In the genomic region with DNA sequence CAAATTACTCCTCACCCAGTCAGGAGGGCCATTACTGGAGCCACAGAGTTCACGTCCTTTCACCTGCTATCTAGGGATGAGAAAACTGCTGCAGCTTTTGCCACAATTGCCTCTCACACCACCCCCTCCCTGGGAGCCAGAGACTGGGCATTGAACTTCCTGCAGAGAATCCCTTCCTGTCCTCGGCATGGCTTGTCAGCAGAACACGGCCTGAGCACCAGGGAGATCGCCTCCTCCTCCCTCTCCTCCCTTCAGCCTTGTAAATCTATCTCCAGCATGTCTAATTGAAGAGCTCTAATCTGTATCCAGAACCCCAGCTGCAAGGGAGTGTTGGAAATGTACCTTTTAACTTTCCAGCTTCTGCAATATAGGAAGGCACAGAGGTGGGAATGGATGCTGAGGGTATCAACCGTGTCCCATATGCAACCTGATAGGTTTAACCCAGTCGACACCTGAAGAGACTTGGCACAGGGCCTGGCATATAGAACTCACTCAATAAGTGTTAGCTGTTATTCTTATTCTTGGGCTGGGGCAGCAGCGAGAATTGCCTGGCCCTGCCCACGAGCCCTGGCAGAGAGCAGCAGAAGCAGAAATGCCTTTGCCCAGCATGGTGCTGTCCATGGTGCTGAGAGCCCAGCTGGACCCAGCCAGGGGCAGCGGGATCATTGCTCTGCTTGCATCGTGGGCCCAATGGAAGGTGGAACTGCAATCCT, we compare ENCODE assay signal across 1 cellular context.
TF ChIP-seq lines count a peak whose summit lies in the region.

No MANE protein-coding gene starts in this region.

TF ChIP-seq in WTC11, 78 proteins besides CTCF, POLR2A, EP300 and RAD21 (continued from another document and continues in another):
- TF ChIP-seq, protein P1, sequence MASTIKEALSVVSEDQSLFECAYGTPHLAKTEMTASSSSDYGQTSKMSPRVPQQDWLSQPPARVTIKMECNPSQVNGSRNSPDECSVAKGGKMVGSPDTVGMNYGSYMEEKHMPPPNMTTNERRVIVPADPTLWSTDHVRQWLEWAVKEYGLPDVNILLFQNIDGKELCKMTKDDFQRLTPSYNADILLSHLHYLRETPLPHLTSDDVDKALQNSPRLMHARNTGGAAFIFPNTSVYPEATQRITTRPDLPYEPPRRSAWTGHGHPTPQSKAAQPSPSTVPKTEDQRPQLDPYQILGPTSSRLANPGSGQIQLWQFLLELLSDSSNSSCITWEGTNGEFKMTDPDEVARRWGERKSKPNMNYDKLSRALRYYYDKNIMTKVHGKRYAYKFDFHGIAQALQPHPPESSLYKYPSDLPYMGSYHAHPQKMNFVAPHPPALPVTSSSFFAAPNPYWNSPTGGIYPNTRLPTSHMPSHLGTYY (CRISPR knock-in tag; IDR thresholded peaks at IDR 0.05) = no peak
- TF ChIP-seq, protein P2, sequence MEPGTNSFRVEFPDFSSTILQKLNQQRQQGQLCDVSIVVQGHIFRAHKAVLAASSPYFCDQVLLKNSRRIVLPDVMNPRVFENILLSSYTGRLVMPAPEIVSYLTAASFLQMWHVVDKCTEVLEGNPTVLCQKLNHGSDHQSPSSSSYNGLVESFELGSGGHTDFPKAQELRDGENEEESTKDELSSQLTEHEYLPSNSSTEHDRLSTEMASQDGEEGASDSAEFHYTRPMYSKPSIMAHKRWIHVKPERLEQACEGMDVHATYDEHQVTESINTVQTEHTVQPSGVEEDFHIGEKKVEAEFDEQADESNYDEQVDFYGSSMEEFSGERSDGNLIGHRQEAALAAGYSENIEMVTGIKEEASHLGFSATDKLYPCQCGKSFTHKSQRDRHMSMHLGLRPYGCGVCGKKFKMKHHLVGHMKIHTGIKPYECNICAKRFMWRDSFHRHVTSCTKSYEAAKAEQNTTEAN (CRISPR knock-in tag; IDR thresholded peaks at IDR 0.05) = peak; percentile 93
- TF ChIP-seq SP1 (CRISPR knock-in tag; conservative IDR thresholded peaks at IDR 0.05) (no peak), NR2C2 (CRISPR knock-in tag; IDR thresholded peaks at IDR 0.05) (peak; percentile 69; the same call in 1 of the 2 replicates), KAT7 (CRISPR knock-in tag; IDR thresholded peaks at IDR 0.05; ENCODE audit: borderline replicate concordance) (no peak; the same call in 1 of the 2 replicates), MXD4 (CRISPR knock-in tag; IDR thresholded peaks at IDR 0.05; ENCODE audit: borderline replicate concordance) (no peak), TEAD4 (CRISPR knock-in tag; IDR thresholded peaks at IDR 0.05) (peak; percentile 95), JUN (CRISPR knock-in tag; IDR thresholded peaks at IDR 0.05) (peak; percentile 94), ZNF416 (CRISPR knock-in tag; IDR thresholded peaks at IDR 0.05) (no peak), NFE2L1 (CRISPR knock-in tag; IDR thresholded peaks at IDR 0.05) (peak; percentile 89), ZNF219 (CRISPR knock-in tag; IDR thresholded peaks at IDR 0.05; ENCODE audit: borderline replicate concordance) (peak; percentile 94; the same call in 1 of the 2 replicates), ZNF317 (CRISPR knock-in tag; IDR thresholded peaks at IDR 0.05; ENCODE audit: borderline replicate concordance, low read depth) (0 out of 2 replicates have a peak, but pooled peaks have one; percentile 32), ETV6 (CRISPR knock-in tag; IDR thresholded peaks at IDR 0.05) (peak; percentile 93), OVOL2 (CRISPR knock-in tag; IDR thresholded peaks at IDR 0.05; ENCODE audit: borderline replicate concordance) (no peak), ELF4 (CRISPR knock-in tag; IDR thresholded peaks at IDR 0.05; ENCODE audit: low read depth) (no peak), ESRRA (CRISPR knock-in tag; IDR thresholded peaks at IDR 0.05; ENCODE audit: borderline replicate concordance) (peak; percentile 94), JAZF1 (CRISPR knock-in tag; IDR thresholded peaks at IDR 0.05) (no peak), HMGA2 (CRISPR knock-in tag; IDR thresholded peaks at IDR 0.05) (no peak)
- TF ChIP-seq, protein P3, sequence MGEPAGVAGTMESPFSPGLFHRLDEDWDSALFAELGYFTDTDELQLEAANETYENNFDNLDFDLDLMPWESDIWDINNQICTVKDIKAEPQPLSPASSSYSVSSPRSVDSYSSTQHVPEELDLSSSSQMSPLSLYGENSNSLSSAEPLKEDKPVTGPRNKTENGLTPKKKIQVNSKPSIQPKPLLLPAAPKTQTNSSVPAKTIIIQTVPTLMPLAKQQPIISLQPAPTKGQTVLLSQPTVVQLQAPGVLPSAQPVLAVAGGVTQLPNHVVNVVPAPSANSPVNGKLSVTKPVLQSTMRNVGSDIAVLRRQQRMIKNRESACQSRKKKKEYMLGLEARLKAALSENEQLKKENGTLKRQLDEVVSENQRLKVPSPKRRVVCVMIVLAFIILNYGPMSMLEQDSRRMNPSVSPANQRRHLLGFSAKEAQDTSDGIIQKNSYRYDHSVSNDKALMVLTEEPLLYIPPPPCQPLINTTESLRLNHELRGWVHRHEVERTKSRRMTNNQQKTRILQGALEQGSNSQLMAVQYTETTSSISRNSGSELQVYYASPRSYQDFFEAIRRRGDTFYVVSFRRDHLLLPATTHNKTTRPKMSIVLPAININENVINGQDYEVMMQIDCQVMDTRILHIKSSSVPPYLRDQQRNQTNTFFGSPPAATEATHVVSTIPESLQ (CRISPR knock-in tag; IDR thresholded peaks at IDR 0.05) = no peak
- TF ChIP-seq, protein P4, sequence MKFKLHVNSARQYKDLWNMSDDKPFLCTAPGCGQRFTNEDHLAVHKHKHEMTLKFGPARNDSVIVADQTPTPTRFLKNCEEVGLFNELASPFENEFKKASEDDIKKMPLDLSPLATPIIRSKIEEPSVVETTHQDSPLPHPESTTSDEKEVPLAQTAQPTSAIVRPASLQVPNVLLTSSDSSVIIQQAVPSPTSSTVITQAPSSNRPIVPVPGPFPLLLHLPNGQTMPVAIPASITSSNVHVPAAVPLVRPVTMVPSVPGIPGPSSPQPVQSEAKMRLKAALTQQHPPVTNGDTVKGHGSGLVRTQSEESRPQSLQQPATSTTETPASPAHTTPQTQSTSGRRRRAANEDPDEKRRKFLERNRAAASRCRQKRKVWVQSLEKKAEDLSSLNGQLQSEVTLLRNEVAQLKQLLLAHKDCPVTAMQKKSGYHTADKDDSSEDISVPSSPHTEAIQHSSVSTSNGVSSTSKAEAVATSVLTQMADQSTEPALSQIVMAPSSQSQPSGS (CRISPR knock-in tag; IDR thresholded peaks at IDR 0.05; ENCODE audit: borderline replicate concordance, low read depth) = 0 out of 2 replicates have a peak, but pooled peaks have one; percentile 77
- TF ChIP-seq, protein P5, sequence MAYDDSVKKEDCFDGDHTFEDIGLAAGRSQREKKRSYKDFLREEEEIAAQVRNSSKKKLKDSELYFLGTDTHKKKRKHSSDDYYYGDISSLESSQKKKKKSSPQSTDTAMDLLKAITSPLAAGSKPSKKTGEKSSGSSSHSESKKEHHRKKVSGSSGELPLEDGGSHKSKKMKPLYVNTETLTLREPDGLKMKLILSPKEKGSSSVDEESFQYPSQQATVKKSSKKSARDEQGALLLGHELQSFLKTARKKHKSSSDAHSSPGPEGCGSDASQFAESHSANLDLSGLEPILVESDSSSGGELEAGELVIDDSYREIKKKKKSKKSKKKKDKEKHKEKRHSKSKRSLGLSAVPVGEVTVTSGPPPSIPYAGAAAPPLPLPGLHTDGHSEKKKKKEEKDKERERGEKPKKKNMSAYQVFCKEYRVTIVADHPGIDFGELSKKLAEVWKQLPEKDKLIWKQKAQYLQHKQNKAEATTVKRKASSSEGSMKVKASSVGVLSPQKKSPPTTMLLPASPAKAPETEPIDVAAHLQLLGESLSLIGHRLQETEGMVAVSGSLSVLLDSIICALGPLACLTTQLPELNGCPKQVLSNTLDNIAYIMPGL (CRISPR knock-in tag; IDR thresholded peaks at IDR 0.05) = no peak
- TF ChIP-seq, protein P6, sequence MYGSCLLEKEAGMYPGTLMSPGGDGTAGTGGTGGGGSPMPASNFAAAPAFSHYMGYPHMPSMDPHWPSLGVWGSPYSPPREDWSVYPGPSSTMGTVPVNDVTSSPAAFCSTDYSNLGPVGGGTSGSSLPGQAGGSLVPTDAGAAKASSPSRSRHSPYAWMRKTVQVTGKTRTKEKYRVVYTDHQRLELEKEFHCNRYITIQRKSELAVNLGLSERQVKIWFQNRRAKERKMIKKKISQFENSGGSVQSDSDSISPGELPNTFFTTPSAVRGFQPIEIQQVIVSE (CRISPR knock-in tag; IDR thresholded peaks at IDR 0.05; ENCODE audit: borderline replicate concordance) = no peak
- TF ChIP-seq, protein P7, sequence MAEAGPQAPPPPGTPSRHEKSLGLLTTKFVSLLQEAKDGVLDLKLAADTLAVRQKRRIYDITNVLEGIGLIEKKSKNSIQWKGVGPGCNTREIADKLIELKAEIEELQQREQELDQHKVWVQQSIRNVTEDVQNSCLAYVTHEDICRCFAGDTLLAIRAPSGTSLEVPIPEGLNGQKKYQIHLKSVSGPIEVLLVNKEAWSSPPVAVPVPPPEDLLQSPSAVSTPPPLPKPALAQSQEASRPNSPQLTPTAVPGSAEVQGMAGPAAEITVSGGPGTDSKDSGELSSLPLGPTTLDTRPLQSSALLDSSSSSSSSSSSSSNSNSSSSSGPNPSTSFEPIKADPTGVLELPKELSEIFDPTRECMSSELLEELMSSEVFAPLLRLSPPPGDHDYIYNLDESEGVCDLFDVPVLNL (CRISPR knock-in tag; IDR thresholded peaks at IDR 0.05; ENCODE audit: borderline replicate concordance, low read depth) = peak; percentile 77; the same call in 1 of the 2 replicates
- TF ChIP-seq, protein P8, sequence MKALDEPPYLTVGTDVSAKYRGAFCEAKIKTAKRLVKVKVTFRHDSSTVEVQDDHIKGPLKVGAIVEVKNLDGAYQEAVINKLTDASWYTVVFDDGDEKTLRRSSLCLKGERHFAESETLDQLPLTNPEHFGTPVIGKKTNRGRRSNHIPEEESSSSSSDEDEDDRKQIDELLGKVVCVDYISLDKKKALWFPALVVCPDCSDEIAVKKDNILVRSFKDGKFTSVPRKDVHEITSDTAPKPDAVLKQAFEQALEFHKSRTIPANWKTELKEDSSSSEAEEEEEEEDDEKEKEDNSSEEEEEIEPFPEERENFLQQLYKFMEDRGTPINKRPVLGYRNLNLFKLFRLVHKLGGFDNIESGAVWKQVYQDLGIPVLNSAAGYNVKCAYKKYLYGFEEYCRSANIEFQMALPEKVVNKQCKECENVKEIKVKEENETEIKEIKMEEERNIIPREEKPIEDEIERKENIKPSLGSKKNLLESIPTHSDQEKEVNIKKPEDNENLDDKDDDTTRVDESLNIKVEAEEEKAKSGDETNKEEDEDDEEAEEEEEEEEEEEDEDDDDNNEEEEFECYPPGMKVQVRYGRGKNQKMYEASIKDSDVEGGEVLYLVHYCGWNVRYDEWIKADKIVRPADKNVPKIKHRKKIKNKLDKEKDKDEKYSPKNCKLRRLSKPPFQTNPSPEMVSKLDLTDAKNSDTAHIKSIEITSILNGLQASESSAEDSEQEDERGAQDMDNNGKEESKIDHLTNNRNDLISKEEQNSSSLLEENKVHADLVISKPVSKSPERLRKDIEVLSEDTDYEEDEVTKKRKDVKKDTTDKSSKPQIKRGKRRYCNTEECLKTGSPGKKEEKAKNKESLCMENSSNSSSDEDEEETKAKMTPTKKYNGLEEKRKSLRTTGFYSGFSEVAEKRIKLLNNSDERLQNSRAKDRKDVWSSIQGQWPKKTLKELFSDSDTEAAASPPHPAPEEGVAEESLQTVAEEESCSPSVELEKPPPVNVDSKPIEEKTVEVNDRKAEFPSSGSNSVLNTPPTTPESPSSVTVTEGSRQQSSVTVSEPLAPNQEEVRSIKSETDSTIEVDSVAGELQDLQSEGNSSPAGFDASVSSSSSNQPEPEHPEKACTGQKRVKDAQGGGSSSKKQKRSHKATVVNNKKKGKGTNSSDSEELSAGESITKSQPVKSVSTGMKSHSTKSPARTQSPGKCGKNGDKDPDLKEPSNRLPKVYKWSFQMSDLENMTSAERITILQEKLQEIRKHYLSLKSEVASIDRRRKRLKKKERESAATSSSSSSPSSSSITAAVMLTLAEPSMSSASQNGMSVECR (CRISPR knock-in tag; IDR thresholded peaks at IDR 0.05; ENCODE audit: borderline replicate concordance) = peak; percentile 97
- TF ChIP-seq, protein P9, sequence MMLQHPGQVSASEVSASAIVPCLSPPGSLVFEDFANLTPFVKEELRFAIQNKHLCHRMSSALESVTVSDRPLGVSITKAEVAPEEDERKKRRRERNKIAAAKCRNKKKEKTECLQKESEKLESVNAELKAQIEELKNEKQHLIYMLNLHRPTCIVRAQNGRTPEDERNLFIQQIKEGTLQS (CRISPR knock-in tag; conservative IDR thresholded peaks at IDR 0.05) = 0 out of 2 replicates have a peak, but pooled peaks have one; percentile 37
- TF ChIP-seq, protein P10, sequence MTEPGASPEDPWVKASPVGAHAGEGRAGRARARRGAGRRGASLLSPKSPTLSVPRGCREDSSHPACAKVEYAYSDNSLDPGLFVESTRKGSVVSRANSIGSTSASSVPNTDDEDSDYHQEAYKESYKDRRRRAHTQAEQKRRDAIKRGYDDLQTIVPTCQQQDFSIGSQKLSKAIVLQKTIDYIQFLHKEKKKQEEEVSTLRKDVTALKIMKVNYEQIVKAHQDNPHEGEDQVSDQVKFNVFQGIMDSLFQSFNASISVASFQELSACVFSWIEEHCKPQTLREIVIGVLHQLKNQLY (CRISPR knock-in tag; IDR thresholded peaks at IDR 0.05) = peak; percentile 88; the same call in 1 of the 2 replicates
- TF ChIP-seq, protein P11, sequence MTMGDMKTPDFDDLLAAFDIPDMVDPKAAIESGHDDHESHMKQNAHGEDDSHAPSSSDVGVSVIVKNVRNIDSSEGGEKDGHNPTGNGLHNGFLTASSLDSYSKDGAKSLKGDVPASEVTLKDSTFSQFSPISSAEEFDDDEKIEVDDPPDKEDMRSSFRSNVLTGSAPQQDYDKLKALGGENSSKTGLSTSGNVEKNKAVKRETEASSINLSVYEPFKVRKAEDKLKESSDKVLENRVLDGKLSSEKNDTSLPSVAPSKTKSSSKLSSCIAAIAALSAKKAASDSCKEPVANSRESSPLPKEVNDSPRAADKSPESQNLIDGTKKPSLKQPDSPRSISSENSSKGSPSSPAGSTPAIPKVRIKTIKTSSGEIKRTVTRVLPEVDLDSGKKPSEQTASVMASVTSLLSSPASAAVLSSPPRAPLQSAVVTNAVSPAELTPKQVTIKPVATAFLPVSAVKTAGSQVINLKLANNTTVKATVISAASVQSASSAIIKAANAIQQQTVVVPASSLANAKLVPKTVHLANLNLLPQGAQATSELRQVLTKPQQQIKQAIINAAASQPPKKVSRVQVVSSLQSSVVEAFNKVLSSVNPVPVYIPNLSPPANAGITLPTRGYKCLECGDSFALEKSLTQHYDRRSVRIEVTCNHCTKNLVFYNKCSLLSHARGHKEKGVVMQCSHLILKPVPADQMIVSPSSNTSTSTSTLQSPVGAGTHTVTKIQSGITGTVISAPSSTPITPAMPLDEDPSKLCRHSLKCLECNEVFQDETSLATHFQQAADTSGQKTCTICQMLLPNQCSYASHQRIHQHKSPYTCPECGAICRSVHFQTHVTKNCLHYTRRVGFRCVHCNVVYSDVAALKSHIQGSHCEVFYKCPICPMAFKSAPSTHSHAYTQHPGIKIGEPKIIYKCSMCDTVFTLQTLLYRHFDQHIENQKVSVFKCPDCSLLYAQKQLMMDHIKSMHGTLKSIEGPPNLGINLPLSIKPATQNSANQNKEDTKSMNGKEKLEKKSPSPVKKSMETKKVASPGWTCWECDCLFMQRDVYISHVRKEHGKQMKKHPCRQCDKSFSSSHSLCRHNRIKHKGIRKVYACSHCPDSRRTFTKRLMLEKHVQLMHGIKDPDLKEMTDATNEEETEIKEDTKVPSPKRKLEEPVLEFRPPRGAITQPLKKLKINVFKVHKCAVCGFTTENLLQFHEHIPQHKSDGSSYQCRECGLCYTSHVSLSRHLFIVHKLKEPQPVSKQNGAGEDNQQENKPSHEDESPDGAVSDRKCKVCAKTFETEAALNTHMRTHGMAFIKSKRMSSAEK (CRISPR knock-in tag; IDR thresholded peaks at IDR 0.05; ENCODE audit: borderline replicate concordance) = no peak
- TF ChIP-seq, protein P12, sequence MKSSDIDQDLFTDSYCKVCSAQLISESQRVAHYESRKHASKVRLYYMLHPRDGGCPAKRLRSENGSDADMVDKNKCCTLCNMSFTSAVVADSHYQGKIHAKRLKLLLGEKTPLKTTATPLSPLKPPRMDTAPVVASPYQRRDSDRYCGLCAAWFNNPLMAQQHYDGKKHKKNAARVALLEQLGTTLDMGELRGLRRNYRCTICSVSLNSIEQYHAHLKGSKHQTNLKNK (CRISPR knock-in tag; IDR thresholded peaks at IDR 0.05) = no peak
